In genomic region chr12:65613692-65614091, GRCh38 we compare ENCODE assay signal across 27 cellular contexts.
A peak's percentile ranks its signal among the peaks of the same experiment; 100 is the strongest.
DNase-seq lines count a peak whose midpoint lies in the region; ATAC-seq and TF ChIP-seq lines count a peak whose summit lies in the region.
"Had no signal": no experiment of that assay in that cellular context is flagged by ENCODE, and none has a peak within 500 bp of the region (broad histone marks: within the 10 kb centered on the region; RNA-seq: fewer than 3 reads in every experiment).

No MANE protein-coding gene starts in this region.

- peak overlapping the region; percentile 85; the same call in 1 of the 2 replicates for H4K5ac ChIP-seq in IMR-90 (ENCODE audit: low read depth, low read length)

- no TSS peak for BruUV-seq in IMR-90 (replicated peaks; lab: Mats Ljungman, UMichigan)

- no peak for ATAC-seq in IMR-90 (ENCODE audit: low read depth)
- no peak for ATAC-seq in GM18867 (IDR thresholded peaks at IDR 0.05; ENCODE audit: unreplicated experiment)
- ATAC-seq: GM12878, PC-3, Right ventricle myocardium inferior had no signal

- H4K91ac ChIP-seq in IMR-90 (ENCODE audit: insufficient read depth, low read depth, low read length) (peak overlapping the region; percentile 3; the same call in 1 of the 2 replicates), mesenchymal stem cell (ENCODE audit: low read length) (no peak overlapping the region)

- H3K36me3 ChIP-seq in ACC112 (ENCODE audit: insufficient read depth, low read length) (peaks cover 14% of the 10 kb centered on the region; the same call in 1 of the 2 replicates), IMR-90 (ENCODE audit: control insufficient read depth, insufficient read depth, low read length) (no peaks in the 10 kb centered on the region), fibroblast of lung (ENCODE audit: control insufficient read depth, insufficient read depth, low read length) (no peaks in the 10 kb centered on the region), mesenchymal stem cell (ENCODE audit: control insufficient read depth in 1 of 2, insufficient read depth in 2 of 2, low read depth in 1 of 2, low read length in 2 of 2) (peaks cover 0 to 19% of the 10 kb centered on the region in 2 experiments)
- H3K36me3 ChIP-seq: BLaER1 treated with 17β-estradiol and CSF1 and Interleukin-3, amounts not matched to agents 10 nM and 100 nM; MG63; SJCRH30 had no signal

- no peaks in the 10 kb centered on the region for H3K27me3 Mint-ChIP-seq in activated CD4-positive, alpha-beta memory T cell treated with anti-CD3 and anti-CD28 coated beads, Interleukin-2, amount 10 ng/mL, durations not matched to agents 7 days and 5 days
- no peaks in the 10 kb centered on the region for H3K27me3 Mint-ChIP-seq in activated CD4-positive, alpha-beta T cell treated with anti-CD3 and anti-CD28 coated beads, Interleukin-2, amount 10 ng/mL, durations not matched to agents 24 days and 14 days

- H2BK15ac ChIP-seq in IMR-90 (ENCODE audit: low read depth, low read length): 0 out of 3 replicates have a peak overlapping the region, but pooled peaks have one; percentile 9
- H2BK15ac ChIP-seq in mesenchymal stem cell (ENCODE audit: low read depth, poor library complexity, severe bottlenecking): no peak overlapping the region

- H3K4me3 Mint-ChIP-seq in activated CD4-positive, alpha-beta memory T cell treated with anti-CD3 and anti-CD28 coated beads, Interleukin-2, amount 10 ng/mL, durations not matched to agents 7 days and 5 days: no peak overlapping the region
- H3K4me3 Mint-ChIP-seq in activated CD4-positive, alpha-beta T cell treated with anti-CD3 and anti-CD28 coated beads, Interleukin-2, amount 10 ng/mL, durations not matched to agents 24 days and 14 days: no peak overlapping the region
- H3K4me3 Mint-ChIP-seq: CD4-positive, alpha-beta memory T cell had no signal

- CTCF ChIA-PET in IMR-90 (lab: Yijun Ruan, JAX): interaction anchor here (0.5 to 1.2 kb wide), 4 partner anchors 11 to 744 kb away, joined by 3 to 4 read pairs (median 3); no protein-coding TSS in a partner anchor
- CTCF ChIA-PET in activated CD4-positive, alpha-beta memory T cell treated with anti-CD3 and anti-CD28 coated beads, Interleukin-2, amount 10 ng/mL, durations not matched to agents 7 days and 5 days (lab: Charles Lee): no interaction called here

- no peak overlapping the region for H2AK9ac ChIP-seq in IMR-90 (replicated peaks; ENCODE audit: low read depth, low read length, poor library complexity)

- H3K56ac ChIP-seq in IMR-90 (ENCODE audit: extremely low read depth, insufficient read depth, low read length): no peak overlapping the region

- no peaks in the 10 kb centered on the region for H3K9me3 Mint-ChIP-seq in activated CD4-positive, alpha-beta memory T cell treated with anti-CD3 and anti-CD28 coated beads, Interleukin-2, amount 10 ng/mL, durations not matched to agents 7 days and 5 days
- no peaks in the 10 kb centered on the region for H3K9me3 Mint-ChIP-seq in activated CD4-positive, alpha-beta T cell treated with anti-CD3 and anti-CD28 coated beads, Interleukin-2, amount 10 ng/mL, durations not matched to agents 24 days and 14 days

- H4K20me1 ChIP-seq in IMR-90 (ENCODE audit: insufficient read depth, low read length) (no peaks in the 10 kb centered on the region), fibroblast of lung (ENCODE audit: control insufficient read depth, extremely low read depth, insufficient read depth, low read length) (no peaks in the 10 kb centered on the region)
- H4K20me1 ChIP-seq: BLaER1 treated with 17β-estradiol and CSF1 and Interleukin-3, amounts not matched to agents 10 nM and 100 nM had no signal

- no peak overlapping the region for H2BK12ac ChIP-seq in mesenchymal stem cell (ENCODE audit: low read length in 2 of 2)

- H3K14ac ChIP-seq in IMR-90 (replicated peaks; ENCODE audit: low read depth, low read length) (peak overlapping the region; percentile 24), mesenchymal stem cell (ENCODE audit: low read length in 2 of 2) (no peak overlapping the region)

- H4K8ac ChIP-seq in IMR-90 (ENCODE audit: low read depth in 2 of 2, low read length in 2 of 2) (peak overlapping the region in 1 of 2 experiments; percentile 53; a peak in 2 of 4 replicates), mesenchymal stem cell (ENCODE audit: low read length) (no peak overlapping the region)

- TF ChIP-seq CTCF in IMR-90 (conservative IDR thresholded peaks at IDR 0.05; ENCODE audit: low read depth, low read length) (no peak), fibroblast of lung (conservative IDR thresholded peaks at IDR 0.05 in 1 of 2, IDR thresholded peaks at IDR 0.05 in 1 of 2; ENCODE audit: low read depth in 1 of 2, low read length in 2 of 2) (no peak)

- no peak overlapping the region for H3K27ac Mint-ChIP-seq in activated CD4-positive, alpha-beta memory T cell treated with anti-CD3 and anti-CD28 coated beads, Interleukin-2, amount 10 ng/mL, durations not matched to agents 7 days and 5 days
- no peak overlapping the region for H3K27ac Mint-ChIP-seq in activated CD4-positive, alpha-beta T cell treated with anti-CD3 and anti-CD28 coated beads, Interleukin-2, amount 10 ng/mL, durations not matched to agents 24 days and 14 days
- H3K27ac Mint-ChIP-seq: CD4-positive, alpha-beta memory T cell had no signal

- no peaks in the 10 kb centered on the region for H3K4me1 Mint-ChIP-seq in activated CD4-positive, alpha-beta memory T cell treated with anti-CD3 and anti-CD28 coated beads, Interleukin-2, amount 10 ng/mL, durations not matched to agents 7 days and 5 days
- no peaks in the 10 kb centered on the region for H3K4me1 Mint-ChIP-seq in activated CD4-positive, alpha-beta T cell treated with anti-CD3 and anti-CD28 coated beads, Interleukin-2, amount 10 ng/mL, durations not matched to agents 24 days and 14 days
- H3K4me1 Mint-ChIP-seq: CD4-positive, alpha-beta memory T cell had no signal

- H3K18ac ChIP-seq in IMR-90 (ENCODE audit: low read depth, low read length) (peak overlapping the region; percentile 77; the same call in 1 of the 2 replicates), mesenchymal stem cell (ENCODE audit: low read depth in 1 of 2, low read length in 2 of 2) (no peak overlapping the region)

- H2AFZ ChIP-seq in ACC112 (ENCODE audit: low read length, unreplicated experiment) (no peak overlapping the region), IMR-90 (replicated peaks; ENCODE audit: low read length, poor library complexity) (no peak overlapping the region), fibroblast of lung (ENCODE audit: low read length) (no peak overlapping the region), mesenchymal stem cell (ENCODE audit: low read depth, low read length) (no peak overlapping the region)

- H2BK20ac ChIP-seq in IMR-90 (ENCODE audit: low read depth, low read length): peak overlapping the region; percentile 34; the same call in 1 of the 2 replicates

- POLR2A ChIA-PET in IMR-90 (lab: Charles Lee; ENCODE audit: unreplicated experiment): no interaction called here
- POLR2A ChIA-PET in activated CD4-positive, alpha-beta memory T cell treated with anti-CD3 and anti-CD28 coated beads, Interleukin-2, amount 10 ng/mL, durations not matched to agents 7 days and 5 days (lab: Charles Lee): no interaction called here

- H3K79me1 ChIP-seq in IMR-90 (ENCODE audit: low read depth in 1 of 2, low read length in 2 of 2) (peaks cover 6 to 27% of the 10 kb centered on the region in 2 experiments; a peak in 3 of 4 replicates), mesenchymal stem cell (replicated peaks; ENCODE audit: low read length, poor library complexity, severe bottlenecking) (peaks cover 8% of the 10 kb centered on the region)

- H3K9me1 ChIP-seq in IMR-90 (ENCODE audit: insufficient read depth, low read length): peaks cover 10% of the 10 kb centered on the region

- H3K9ac ChIP-seq in IMR-90 (ENCODE audit: low read depth, low read length) (no peak overlapping the region), fibroblast of lung (ENCODE audit: insufficient read depth, low read length) (no peak overlapping the region), mesenchymal stem cell (ENCODE audit: low read length) (peak overlapping the region; percentile 70)
- H3K9ac ChIP-seq: BLaER1 treated with 17β-estradiol and CSF1 and Interleukin-3, amounts not matched to agents 10 nM and 100 nM had no signal

- TF ChIP-seq POLR2A in IMR-90 (IDR thresholded peaks at IDR 0.05; ENCODE audit: low read depth, low read length): no peak

- peak overlapping the region; percentile 79; the same call in 1 of the 2 replicates for H2AK5ac ChIP-seq in IMR-90 (ENCODE audit: low read depth, low read length)
- H2AK5ac ChIP-seq in mesenchymal stem cell (ENCODE audit: low read length, severe bottlenecking): no peak overlapping the region

- in situ Hi-C loops in IMR-90 (cut with MboI; ENCODE audit: low sequenced_read_pairs): no loop called here

- H3K4ac ChIP-seq in IMR-90 (ENCODE audit: low read depth, low read length): peak overlapping the region; percentile 51; the same call in 1 of the 2 replicates
- no peak overlapping the region for H3K4ac ChIP-seq in mesenchymal stem cell (ENCODE audit: low read depth in 1 of 2, low read length in 2 of 2)

- H3K4me2 ChIP-seq in IMR-90 (ENCODE audit: low read depth, low read length): peak overlapping the region; percentile 52; the same call in 1 of the 2 replicates
- no peak overlapping the region for H3K4me2 ChIP-seq in fibroblast of lung (ENCODE audit: extremely low read depth, insufficient read depth, low read length)
- no peak overlapping the region for H3K4me2 ChIP-seq in mesenchymal stem cell (ENCODE audit: low read length, poor library complexity, severe bottlenecking)
- H3K4me2 ChIP-seq: BLaER1 treated with 17β-estradiol and CSF1 and Interleukin-3, amounts not matched to agents 10 nM and 100 nM had no signal

- peaks cover 10% of the 10 kb centered on the region for H3K79me2 ChIP-seq in ACC112 (ENCODE audit: control insufficient read depth, insufficient read depth, low read length, unreplicated experiment)
- H3K79me2 ChIP-seq in fibroblast of lung (ENCODE audit: control insufficient read depth, insufficient read depth, low read length): no peaks in the 10 kb centered on the region

- H3K27ac ChIP-seq in ACC112 (ENCODE audit: low read depth, low read length) (peak overlapping the region; percentile 99), IMR-90 (ENCODE audit: insufficient read depth, low read length) (no peak overlapping the region), fibroblast of lung (ENCODE audit: insufficient read depth, low read length) (peak overlapping the region; percentile 39), mesenchymal stem cell (ENCODE audit: low read length, poor library complexity, severe bottlenecking) (no peak overlapping the region)
- H3K27ac ChIP-seq: BLaER1 treated with 17β-estradiol and CSF1 and Interleukin-3, amounts not matched to agents 10 nM and 100 nM; SJCRH30 had no signal

- dilution Hi-C loops in IMR-90 (cut with HindIII; ENCODE audit: low sequenced_read_pairs, unreplicated experiment): no loop called here

- intact Hi-C loops in IMR-90 (cut with micrococcal nuclease): loop anchor here (2.0 kb wide), 1 partner anchor 17 kb away; no protein-coding TSS in a partner anchor
- intact Hi-C loops in activated CD4-positive, alpha-beta T cell treated with anti-CD3 and anti-CD28 coated beads, Interleukin-2, amount 10 ng/mL, durations not matched to agents 24 days and 14 days (cut with micrococcal nuclease): no loop called here

- H3K27me3 ChIP-seq in ACC112 (ENCODE audit: insufficient read depth, low read length) (no peaks in the 10 kb centered on the region), IMR-90 (ENCODE audit: control insufficient read depth, insufficient read depth, low read length) (no peaks in the 10 kb centered on the region), fibroblast of lung (ENCODE audit: control insufficient read depth, insufficient read depth, low read length) (no peaks in the 10 kb centered on the region), mesenchymal stem cell (ENCODE audit: control insufficient read depth in 1 of 2, insufficient read depth in 1 of 2, low read length in 2 of 2) (no peaks in the 10 kb centered on the region)
- H3K27me3 ChIP-seq: BLaER1 treated with 17β-estradiol and CSF1 and Interleukin-3, amounts not matched to agents 10 nM and 100 nM; MG63; SJCRH30 had no signal

- DNase-seq in IMR-90 (peak; percentile 52), fibroblast of lung (ENCODE audit: low read depth in 2 of 2) (peak in 1 of 2 donors; percentile 64), mesenchymal stem cell (no peak), DMS153 (lab: John Stamatoyannopoulos, UW) (no peak)
- DNase-seq in activated CD4-positive, alpha-beta memory T cell treated with anti-CD3 and anti-CD28 coated beads, Interleukin-2, amount 10 ng/mL, durations not matched to agents 7 days and 5 days: no peak
- DNase-seq in activated CD4-positive, alpha-beta T cell treated with anti-CD3 and anti-CD28 coated beads, Interleukin-2, amount 10 ng/mL, durations not matched to agents 24 days and 14 days: no peak
- DNase-seq: CD4-positive, alpha-beta memory T cell; COR-L47; DMS79; EL; GDM1; KG1; MG63; NCI-H1105 treated with DMSO at 0.1 percent for 48 hours; NCI-H146; NCI-H2029; NCI-H446; NCI-H524 treated with DMSO at 0.1 percent for 48 hours; NCI-H774; NK-92 treated with Interleukin-12 subunit alpha and Interleukin-12 subunit beta, amount 100 ng/mL, for 24 hours; PC-3; SJCRH30 had no signal

- H2BK5ac ChIP-seq in IMR-90 (ENCODE audit: low read depth, low read length, poor library complexity, severe bottlenecking): peak overlapping the region; percentile 87
- H2BK5ac ChIP-seq in mesenchymal stem cell (ENCODE audit: low read depth, low read length, poor library complexity, severe bottlenecking): no peak overlapping the region

- TF ChIP-seq RAD21 in IMR-90 (IDR thresholded peaks at IDR 0.05; ENCODE audit: low read length): no peak

- H2BK120ac ChIP-seq in IMR-90 (ENCODE audit: low read depth, low read length) (peak overlapping the region; percentile 54; the same call in 1 of the 2 replicates), mesenchymal stem cell (ENCODE audit: low read depth, low read length) (no peak overlapping the region)

- no peaks in the 10 kb centered on the region for H3K9me3 ChIP-seq in IMR-90 (ENCODE audit: control insufficient read depth, insufficient read depth, low read length)
- H3K9me3 ChIP-seq in fibroblast of lung (ENCODE audit: control insufficient read depth, insufficient read depth, low read depth, low read length): no peaks in the 10 kb centered on the region
- no peaks in the 10 kb centered on the region for H3K9me3 ChIP-seq in mesenchymal stem cell (ENCODE audit: control insufficient read depth, low read length)
- H3K9me3 ChIP-seq: MG63, SJCRH30 had no signal

- peaks cover 67% of the 10 kb centered on the region for H3K4me1 ChIP-seq in ACC112 (ENCODE audit: control insufficient read depth, insufficient read depth, low read length, unreplicated experiment)
- H3K4me1 ChIP-seq in IMR-90 (ENCODE audit: control insufficient read depth, insufficient read depth, low read length): peaks cover 16% of the 10 kb centered on the region
- peaks cover 19% of the 10 kb centered on the region for H3K4me1 ChIP-seq in fibroblast of lung (ENCODE audit: control insufficient read depth, extremely low read depth, insufficient read depth, low read length)
- H3K4me1 ChIP-seq in mesenchymal stem cell (ENCODE audit: control insufficient read depth, insufficient read depth, low read depth, low read length): peaks cover 3% of the 10 kb centered on the region

- H3K23ac ChIP-seq in IMR-90 (ENCODE audit: low read depth, low read length) (peak overlapping the region; percentile 10; the same call in 1 of the 2 replicates), mesenchymal stem cell (ENCODE audit: low read length in 2 of 2) (no peak overlapping the region)

- H3K36me3 Mint-ChIP-seq in activated CD4-positive, alpha-beta memory T cell treated with anti-CD3 and anti-CD28 coated beads, Interleukin-2, amount 10 ng/mL, durations not matched to agents 7 days and 5 days (ENCODE audit: low read depth): no peaks in the 10 kb centered on the region
- H3K36me3 Mint-ChIP-seq in activated CD4-positive, alpha-beta T cell treated with anti-CD3 and anti-CD28 coated beads, Interleukin-2, amount 10 ng/mL, durations not matched to agents 24 days and 14 days (ENCODE audit: low read depth): no peaks in the 10 kb centered on the region
- H3K36me3 Mint-ChIP-seq: CD4-positive, alpha-beta memory T cell had no signal

- WGBS in IMR-90 (ENCODE audit: extremely low coverage in 2 of 2, insufficient read length in 1 of 2), 2 experiments: no CpG with 5 or more reads among the region's 3 CpGs
- 100% methylated on average over 1 of the region's 3 CpGs for WGBS in mesenchymal stem cell

- H3K4me3 ChIP-seq in ACC112 (ENCODE audit: low read depth, low read length): no peak overlapping the region
- H3K4me3 ChIP-seq in IMR-90 (ENCODE audit: insufficient read depth, low read depth, low read length): no peak overlapping the region
- no peak overlapping the region for H3K4me3 ChIP-seq in fibroblast of lung (replicated peaks in 1 of 4; ENCODE audit: control extremely low read depth in 1 of 4, insufficient read depth in 1 of 4, low read depth in 3 of 4, low read length in 4 of 4)
- no peak overlapping the region for H3K4me3 ChIP-seq in mesenchymal stem cell (ENCODE audit: insufficient read depth in 1 of 2, low read depth in 1 of 2, low read length in 2 of 2)
- H3K4me3 ChIP-seq: BLaER1 treated with 17β-estradiol and CSF1 and Interleukin-3, amounts not matched to agents 10 nM and 100 nM; GM12878; MG63; SJCRH30 had no signal

Comparison
In these comparisons a context has a peak if more than half of its experiments do, and no peak if none do; other contexts are left out.
1. H3K27ac ChIP-seq: peak in ACC112 (single experiment) and fibroblast of lung (single experiment); none in IMR-90 (single experiment) and mesenchymal stem cell (single experiment).